Comparison of ENCODE assay signal across 5 cellular contexts in the genomic region with DNA sequence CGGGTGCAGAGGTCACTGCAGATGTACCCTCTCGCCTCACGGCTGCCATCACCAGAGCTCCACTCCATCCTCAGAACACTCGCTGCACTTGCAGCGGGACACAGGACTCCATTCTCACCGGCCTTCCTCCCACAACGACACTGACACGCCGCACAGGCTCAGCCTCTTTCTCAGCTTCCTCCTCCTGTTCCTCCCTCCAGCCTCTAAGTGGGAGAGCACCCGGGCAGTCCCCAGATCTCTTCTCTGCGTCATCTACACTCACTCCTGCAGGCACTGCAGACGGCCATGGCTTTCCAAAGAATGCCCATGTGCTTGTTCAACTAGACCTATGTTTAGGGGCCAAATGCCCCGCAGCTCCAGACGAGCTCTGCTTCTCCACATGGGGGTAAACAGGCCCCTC. TPM values are rescaled to one million over a fixed set of nuclear protein-coding genes. Genes with fewer than 3 reads are reported as not detected.
DNase-seq lines count a peak whose midpoint lies in the region; ATAC-seq lines count a peak whose summit lies in the region.
"Had no signal": no experiment of that assay in that cellular context is flagged by ENCODE, and none has a peak within 500 bp of the region (broad histone marks: within the 10 kb centered on the region; RNA-seq: fewer than 3 reads in every experiment).

No MANE protein-coding gene starts in this region.

- H3K9me3 Mint-ChIP-seq in natural killer cell treated with Interleukin-12 subunit alpha and Interleukin-12 subunit beta and Interleukin-15 and Interleukin-18, amount 100 ng/mL, for 72 hours: no peaks in the 10 kb centered on the region

- H3K27me3 Mint-ChIP-seq in T-helper 17 cell: no peaks in the 10 kb centered on the region
- no peaks in the 10 kb centered on the region for H3K27me3 Mint-ChIP-seq in natural killer cell treated with Interleukin-12 subunit alpha and Interleukin-12 subunit beta and Interleukin-15 and Interleukin-18, amount 100 ng/mL, for 72 hours

- peak overlapping the region; percentile 59 for H3K4me3 Mint-ChIP-seq in T-helper 17 cell
- H3K4me3 Mint-ChIP-seq in natural killer cell treated with Interleukin-12 subunit alpha and Interleukin-12 subunit beta and Interleukin-15 and Interleukin-18, amount 100 ng/mL, for 72 hours: no peak overlapping the region

- no peak overlapping the region for H3K27ac Mint-ChIP-seq in T-helper 17 cell
- peak overlapping the region; percentile 4 to 80 for H3K27ac Mint-ChIP-seq in natural killer cell treated with Interleukin-12 subunit alpha and Interleukin-12 subunit beta and Interleukin-15 and Interleukin-18, amount 100 ng/mL, for 72 hours

- peaks cover 26% of the 10 kb centered on the region for H3K4me1 Mint-ChIP-seq in T-helper 17 cell
- H3K4me1 Mint-ChIP-seq in natural killer cell treated with Interleukin-12 subunit alpha and Interleukin-12 subunit beta and Interleukin-15 and Interleukin-18, amount 100 ng/mL, for 72 hours (ENCODE audit: low read depth in 2 of 2): peaks cover 21 to 30% of the 10 kb centered on the region in 2 donors

- no peaks in the 10 kb centered on the region for H3K9me3 ChIP-seq in T-helper 17 cell (ENCODE audit: control insufficient read depth, low read length, poor library complexity, severe bottlenecking)

- no peak for ATAC-seq in T-helper 17 cell
- no peak for ATAC-seq in natural killer cell treated with Interleukin-12 subunit alpha and Interleukin-12 subunit beta and Interleukin-15 and Interleukin-18, amount 100 ng/mL, for 72 hours
- no peak for ATAC-seq in GM21825 (IDR thresholded peaks at IDR 0.05; ENCODE audit: unreplicated experiment)
- no peak for ATAC-seq in GM21576 (IDR thresholded peaks at IDR 0.05; ENCODE audit: unreplicated experiment)

- DNase-seq in T-helper 17 cell: no peak
- DNase-seq in natural killer cell treated with Interleukin-12 subunit alpha and Interleukin-12 subunit beta and Interleukin-15 and Interleukin-18, amount 100 ng/mL, for 72 hours (ENCODE audit: low spot score): no peak
- DNase-seq: effector CD4-positive, alpha-beta T cell had no signal

- H3K36me3 Mint-ChIP-seq in T-helper 17 cell (ENCODE audit: low read depth): peaks cover 3% of the 10 kb centered on the region
- H3K36me3 Mint-ChIP-seq in natural killer cell treated with Interleukin-12 subunit alpha and Interleukin-12 subunit beta and Interleukin-15 and Interleukin-18, amount 100 ng/mL, for 72 hours: peaks cover 5% of the 10 kb centered on the region

RNA-seq across cellular contexts. Expression of a gene that starts 14.3 kb away (rescaled TPM):
- total RNA-seq in T-helper 17 cell: 10 to 100 TPM; 22.5 to 23.3 TPM
- 10 to 100 TPM; 16.4 to 25.4 TPM for total RNA-seq in natural killer cell treated with Interleukin-12 subunit alpha and Interleukin-12 subunit beta and Interleukin-15 and Interleukin-18, amount 100 ng/mL, for 72 hours

RNA-seq across cellular contexts. Expression of a gene that starts 14.7 kb away (rescaled TPM):
- 100 to 1,000 TPM; 108 to 145 TPM for total RNA-seq in T-helper 17 cell
- total RNA-seq in natural killer cell treated with Interleukin-12 subunit alpha and Interleukin-12 subunit beta and Interleukin-15 and Interleukin-18, amount 100 ng/mL, for 72 hours: 100 to 1,000 TPM in 1 of 2 donors, 10 to 100 TPM in 1; 88.9 to 121 TPM

RNA-seq across cellular contexts. Expression of a gene that starts 14.7 kb away (rescaled TPM):
- total RNA-seq in T-helper 17 cell: 100 to 1,000 TPM; 112 to 122 TPM
- 10 to 100 TPM; 82.3 to 100.0 TPM for total RNA-seq in natural killer cell treated with Interleukin-12 subunit alpha and Interleukin-12 subunit beta and Interleukin-15 and Interleukin-18, amount 100 ng/mL, for 72 hours

RNA-seq across cellular contexts. Expression of a gene that starts 56.8 kb away (rescaled TPM):
- total RNA-seq in T-helper 17 cell: 10 to 100 TPM; 13.6 to 15.9 TPM
- 100 to 1,000 TPM; 215 to 269 TPM for total RNA-seq in natural killer cell treated with Interleukin-12 subunit alpha and Interleukin-12 subunit beta and Interleukin-15 and Interleukin-18, amount 100 ng/mL, for 72 hours
